ENCODE assay signal across 30 cellular contexts in the genomic region with DNA sequence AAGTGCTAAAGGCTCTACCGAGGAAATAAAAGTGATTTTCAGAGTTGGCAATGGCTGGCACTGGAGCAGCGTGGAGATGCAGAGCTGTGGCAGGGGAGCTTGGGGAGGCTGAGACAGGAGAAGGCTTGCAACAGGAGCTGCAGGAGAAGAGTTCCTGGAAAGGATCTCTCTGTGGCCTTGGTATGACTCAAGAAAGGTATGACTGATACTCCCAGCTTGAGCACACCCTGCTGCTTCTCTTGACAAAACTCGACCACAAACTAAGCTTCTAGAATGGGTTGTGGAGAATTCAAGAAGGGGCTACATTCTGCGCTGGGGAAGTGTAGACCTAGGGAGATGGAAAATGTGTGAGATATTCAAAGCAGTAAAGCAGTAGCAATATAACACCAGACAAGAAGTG. TPM values are rescaled to one million over a fixed set of nuclear protein-coding genes. Genes with fewer than 3 reads are reported as not detected.
DNase-seq lines count a peak whose midpoint lies in the region; ATAC-seq and TF ChIP-seq lines count a peak whose summit lies in the region.
"Had no signal": no experiment of that assay in that cellular context is flagged by ENCODE, and none has a peak within 500 bp of the region (broad histone marks: within the 10 kb centered on the region; RNA-seq: fewer than 3 reads in every experiment).

No MANE protein-coding gene starts in this region.

- no peaks in the 10 kb centered on the region for H3K9me3 ChIP-seq in breast epithelium
- H3K9me3 ChIP-seq: adrenal gland, BLaER1, Caco-2, heart right ventricle, neutrophil, upper lobe of left lung had no signal

- no peak for TF ChIP-seq POLR2A in breast epithelium (IDR thresholded peaks at IDR 0.05)

- no peak overlapping the region for H3K4me3 ChIP-seq in breast epithelium
- H3K4me3 ChIP-seq in fibroblast of mammary gland (ENCODE audit: control insufficient read depth, low read depth, low read length): no peak overlapping the region
- H3K4me3 ChIP-seq: adrenal gland, BLaER1, dorsolateral prefrontal cortex, GM12878, heart right ventricle, upper lobe of left lung had no signal

- no peaks in the 10 kb centered on the region for H3K36me3 ChIP-seq in breast epithelium
- H3K36me3 ChIP-seq: adrenal gland had no signal

- no peaks in the 10 kb centered on the region for H3K4me1 ChIP-seq in breast epithelium
- H3K4me1 ChIP-seq: adrenal gland, BLaER1, Caco-2, heart right ventricle, upper lobe of left lung had no signal

- H3K9me3 Mint-ChIP-seq in MCF 10A (ENCODE audit: unreplicated experiment): no peaks in the 10 kb centered on the region
- H3K9me3 Mint-ChIP-seq in activated T-helper 17 cell treated with anti-CD3 and anti-CD28 coated beads, Interleukin-2, amount 50 U/mL, for 72 hours: no peaks in the 10 kb centered on the region
- H3K9me3 Mint-ChIP-seq in activated naive CD4-positive, alpha-beta T cell treated with anti-CD3 and anti-CD28 coated beads, Interleukin-2, amount 10 ng/mL, durations not matched to agents 7 days and 5 days: no peaks in the 10 kb centered on the region
- H3K9me3 Mint-ChIP-seq: H9 had no signal

- H3K4me3 Mint-ChIP-seq in MCF 10A (ENCODE audit: unreplicated experiment): peak overlapping the region; percentile 17
- no peak overlapping the region for H3K4me3 Mint-ChIP-seq in activated T-helper 17 cell treated with anti-CD3 and anti-CD28 coated beads, Interleukin-2, amount 50 U/mL, for 72 hours
- no peak overlapping the region for H3K4me3 Mint-ChIP-seq in activated naive CD4-positive, alpha-beta T cell treated with anti-CD3 and anti-CD28 coated beads, Interleukin-2, amount 10 ng/mL, durations not matched to agents 7 days and 5 days
- H3K4me3 Mint-ChIP-seq: H9, T-helper 17 cell had no signal

- no peaks in the 10 kb centered on the region for H3K27me3 ChIP-seq in breast epithelium
- H3K27me3 ChIP-seq: adrenal gland, BLaER1, dorsolateral prefrontal cortex, heart right ventricle, upper lobe of left lung had no signal

- peak; percentile 69 for ATAC-seq in activated T-helper 17 cell treated with anti-CD3 and anti-CD28 coated beads, Interleukin-2, amount 50 U/mL, for 72 hours (replicated peaks)
- ATAC-seq: GM12878, heart right ventricle, left lobe of liver, T-helper 17 cell had no signal

- CTCF ChIA-PET in MCF 10A (lab: Yijun Ruan, JAX): interaction anchor here (0.5 to 1.3 kb wide), 8 partner anchors 12 to 896 kb away, joined by 3 to 4 read pairs (median 3); no protein-coding TSS in a partner anchor
- CTCF ChIA-PET in activated naive CD4-positive, alpha-beta T cell treated with anti-CD3 and anti-CD28 coated beads, Interleukin-2, amount 10 ng/mL, durations not matched to agents 7 days and 5 days (lab: Charles Lee): interaction anchor here (0.9 to 1.9 kb wide), 2 partner anchors 16 to 103 kb away, joined by 3 to 6 read pairs; no protein-coding TSS in a partner anchor

- H3K27me3 Mint-ChIP-seq in MCF 10A (ENCODE audit: insufficient read depth, unreplicated experiment): no peaks in the 10 kb centered on the region
- H3K27me3 Mint-ChIP-seq in activated T-helper 17 cell treated with anti-CD3 and anti-CD28 coated beads, Interleukin-2, amount 50 U/mL, for 72 hours: no peaks in the 10 kb centered on the region
- H3K27me3 Mint-ChIP-seq in activated naive CD4-positive, alpha-beta T cell treated with anti-CD3 and anti-CD28 coated beads, Interleukin-2, amount 10 ng/mL, durations not matched to agents 7 days and 5 days: peaks cover 20% of the 10 kb centered on the region
- H3K27me3 Mint-ChIP-seq: progenitor cell of endocrine pancreas had no signal

- POLR2A ChIA-PET in MCF 10A (lab: Yijun Ruan, JAX): interaction anchor here (0.8 to 2.1 kb wide), 3 partner anchors 10 to 86 kb away, joined by 3 to 6 read pairs (median 6); no protein-coding TSS in a partner anchor

- no TSS peak for BruUV-seq in MCF 10A (replicated peaks; lab: Mats Ljungman, UMichigan)

- no peak overlapping the region for H3K27ac ChIP-seq in breast epithelium
- H3K27ac ChIP-seq: adrenal gland, BLaER1, dorsolateral prefrontal cortex, heart right ventricle, HL-60, neutrophil, upper lobe of left lung had no signal

- H3K4me1 Mint-ChIP-seq in MCF 10A (ENCODE audit: insufficient read depth, unreplicated experiment): peaks cover 16% of the 10 kb centered on the region
- no peaks in the 10 kb centered on the region for H3K4me1 Mint-ChIP-seq in activated T-helper 17 cell treated with anti-CD3 and anti-CD28 coated beads, Interleukin-2, amount 50 U/mL, for 72 hours
- peaks cover 5% of the 10 kb centered on the region for H3K4me1 Mint-ChIP-seq in activated naive CD4-positive, alpha-beta T cell treated with anti-CD3 and anti-CD28 coated beads, Interleukin-2, amount 10 ng/mL, durations not matched to agents 7 days and 5 days
- H3K4me1 Mint-ChIP-seq: H9, T-helper 17 cell had no signal

- H3K27ac Mint-ChIP-seq in MCF 10A (ENCODE audit: low read depth, unreplicated experiment): peak overlapping the region; percentile 87
- H3K27ac Mint-ChIP-seq in activated T-helper 17 cell treated with anti-CD3 and anti-CD28 coated beads, Interleukin-2, amount 50 U/mL, for 72 hours: no peak overlapping the region
- H3K27ac Mint-ChIP-seq in activated naive CD4-positive, alpha-beta T cell treated with anti-CD3 and anti-CD28 coated beads, Interleukin-2, amount 10 ng/mL, durations not matched to agents 7 days and 5 days: no peak overlapping the region
- H3K27ac Mint-ChIP-seq: progenitor cell of endocrine pancreas, T-helper 17 cell had no signal

- DNase-seq in MCF 10A (ENCODE audit: unreplicated experiment) (peak; percentile 63), breast epithelium (ENCODE audit: low spot score in 2 of 2) (no peak), fibroblast of mammary gland (ENCODE audit: low read depth) (peak; percentile 18), germinal center (ENCODE audit: low spot score) (no peak), NCI-H226 (no peak)
- DNase-seq in activated naive CD4-positive, alpha-beta T cell treated with anti-CD3 and anti-CD28 coated beads, Interleukin-2, amount 10 ng/mL, durations not matched to agents 7 days and 5 days: no peak
- no peak for DNase-seq in activated naive CD4-positive, alpha-beta T cell treated with anti-CD3 and anti-CD28 coated beads, Interleukin-2, amount 50 U/mL, for 16 hours
- DNase-seq: activated CD4-positive, alpha-beta T cell treated with anti-CD3 and anti-CD28 coated beads, Interleukin-2, amount 50 U/mL, for 48 hours; activated gamma-delta T cell treated with Interleukin-2 at 50 U/mL for 16 hours; activated T-cell treated with anti-CD3 and anti-CD28 coated beads for 4 hours; adrenal gland; Caco-2; caudate nucleus; DMS79 treated with DMSO at 0.1 percent for 48 hours; dorsolateral prefrontal cortex; H9; heart right ventricle; NCI-H1092; NCI-H187 treated with DMSO at 0.1 percent for 48 hours; NCI-H69; stimulated activated CD8-positive, alpha-beta memory T cell treated with anti-CD3 and anti-CD28 coated beads, Interleukin-4, amount 100 ng/mL, for 48 hours; T-helper 17 cell; upper lobe of left lung had no signal

- TF ChIP-seq CTCF in MCF 10A (IDR thresholded peaks at IDR 0.05; ENCODE audit: unreplicated experiment): no peak
- no peak for TF ChIP-seq CTCF in breast epithelium (IDR thresholded peaks at IDR 0.05)
- TF ChIP-seq CTCF in fibroblast of mammary gland (conservative IDR thresholded peaks at IDR 0.05; ENCODE audit: control insufficient read depth, insufficient read depth, low read depth, low read length): no peak

- H3K36me3 Mint-ChIP-seq in MCF 10A (ENCODE audit: insufficient read depth, unreplicated experiment): no peaks in the 10 kb centered on the region
- peaks cover 7% of the 10 kb centered on the region for H3K36me3 Mint-ChIP-seq in activated T-helper 17 cell treated with anti-CD3 and anti-CD28 coated beads, Interleukin-2, amount 50 U/mL, for 72 hours (ENCODE audit: low read depth)
- peaks cover 4% of the 10 kb centered on the region for H3K36me3 Mint-ChIP-seq in activated naive CD4-positive, alpha-beta T cell treated with anti-CD3 and anti-CD28 coated beads, Interleukin-2, amount 10 ng/mL, durations not matched to agents 7 days and 5 days

- intact Hi-C loops in MCF 10A (cut with micrococcal nuclease) (no loop called here), breast epithelium (cut with DNase I; ENCODE audit: low total_unique reads) (no loop called here)

RNA-seq across cellular contexts. Expression of a gene that starts 41.6 kb away (rescaled TPM):
- total RNA-seq in MCF 10A (2022) (87.2 and 105 TPM in 2 replicates), breast epithelium (100 to 1,000 TPM; 108 to 112 (median 110) TPM)
- 10 to 100 TPM; 43.4 to 80.0 TPM for total RNA-seq in activated T-helper 17 cell treated with anti-CD3 and anti-CD28 coated beads, Interleukin-2, amount 50 U/mL, for 72 hours

Comparison
In these comparisons a context has a peak if more than half of its experiments do, and no peak if none do; other contexts are left out.
1. DNase-seq: peak in MCF 10A (single experiment) and fibroblast of mammary gland (single experiment); none in breast epithelium (0 of 2), germinal center (single experiment), activated naive CD4-positive, alpha-beta T cell treated with anti-CD3 and anti-CD28 coated beads, Interleukin-2, amount 10 ng/mL, durations not matched to agents 7 days and 5 days (single experiment), activated naive CD4-positive, alpha-beta T cell treated with anti-CD3 and anti-CD28 coated beads, Interleukin-2, amount 50 U/mL, for 16 hours (single experiment) and NCI-H226 (single experiment).